Comparison of ENCODE assay signal across 26 cellular contexts in genomic region chr17:73015722-73016276, GRCh38.
"Had no signal": no experiment of that assay in that cellular context is flagged by ENCODE, and none has a peak within 500 bp of the region (broad histone marks: within the 10 kb centered on the region; RNA-seq: fewer than 3 reads in every experiment).

No MANE protein-coding gene starts in this region.

- DNase-seq: colonic mucosa; cortex of kidney; effector CD8-positive, alpha-beta T cell; effector memory CD8-positive, alpha-beta T cell; endodermal cell; erythroblast; esophagus squamous epithelium; foreskin fibroblast; foreskin melanocyte; gastrocnemius medialis; glutamatergic neuron; head of caudate nucleus; heart right ventricle; hippocampal formation; left cardiac atrium; left lung; left ventricle myocardium superior; lower lobe of right lung; mesenchymal stem cell; midbrain had no signal

- H3K4me3 Mint-ChIP-seq: dendritic cell treated with granulocyte-macrophage colony-stimulating factor and Interleukin-4, amounts not matched to agents 40 ng/mL and 50 ng/mL, for 4 days; effector memory CD8-positive, alpha-beta T cell; endodermal cell had no signal

- H3K27me3 ChIP-seq: colonic mucosa, esophagus squamous epithelium, gastrocnemius medialis, heart right ventricle, left lung had no signal

- H3K9me3 ChIP-seq: colonic mucosa, gastrocnemius medialis had no signal

- H3K27ac Mint-ChIP-seq: dendritic cell treated with granulocyte-macrophage colony-stimulating factor and Interleukin-4, amounts not matched to agents 40 ng/mL and 50 ng/mL, for 4 days; effector memory CD8-positive, alpha-beta T cell; endodermal cell had no signal

- H3K27ac ChIP-seq: colonic mucosa, epithelial cell of prostate, esophagus squamous epithelium, gastrocnemius medialis, heart right ventricle, left lung, lower lobe of right lung had no signal

- ATAC-seq: effector memory CD8-positive, alpha-beta T cell; esophagus mucosa; gastrocnemius medialis; heart right ventricle; left cardiac atrium; left lung; left ventricle myocardium superior; lower lobe of right lung had no signal

- H3K4me3 ChIP-seq: colonic mucosa, esophagus squamous epithelium, gastrocnemius medialis, heart right ventricle, left lung, lower lobe of right lung had no signal

- H3K27me3 Mint-ChIP-seq: dendritic cell treated with granulocyte-macrophage colony-stimulating factor and Interleukin-4, amounts not matched to agents 40 ng/mL and 50 ng/mL, for 4 days; effector memory CD8-positive, alpha-beta T cell had no signal

- H3K36me3 ChIP-seq: colonic mucosa, esophagus squamous epithelium, gastrocnemius medialis, heart right ventricle, left lung, lower lobe of right lung had no signal

- FAIRE-seq: endometrium, islet of Langerhans, keratinocyte had no signal

- H3K4me1 ChIP-seq: colonic mucosa, esophagus squamous epithelium, lower lobe of right lung had no signal
